ENCODE assay signal across 11 cellular contexts in genomic region chr17:37221865-37222264, GRCh38.
DNase-seq lines count a peak whose midpoint lies in the region; TF ChIP-seq lines count a peak whose summit lies in the region.
"Had no signal": no experiment of that assay in that cellular context is flagged by ENCODE, and none has a peak within 500 bp of the region (broad histone marks: within the 10 kb centered on the region; RNA-seq: fewer than 3 reads in every experiment).

No MANE protein-coding gene starts in this region.

- H3K9me2 ChIP-seq in Karpas-422 (replicated peaks; ENCODE audit: insufficient read depth, low read length): no peaks in the 10 kb centered on the region

- H3K9me3 ChIP-seq in Karpas-422 (ENCODE audit: low read length): no peaks in the 10 kb centered on the region

- no peak overlapping the region for H3K4me3 ChIP-seq in BJ (ENCODE audit: low read depth, low read length)
- no peak overlapping the region for H3K4me3 ChIP-seq in Karpas-422 (ENCODE audit: low read length)

- H3K9ac ChIP-seq in Karpas-422 (ENCODE audit: low read length): no peak overlapping the region

- no peak for DNase-seq in BJ (ENCODE audit: low read depth)
- peak; percentile 44 for DNase-seq in Karpas-422
- DNase-seq in chondrocyte (ENCODE audit: low spot score): no peak
- DNase-seq in mesothelial cell of epicardium (ENCODE audit: low spot score in 2 of 2, unreplicated experiment in 2 of 2): no peak
- no peak for DNase-seq in NCI-H510A (lab: John Stamatoyannopoulos, UW)
- DNase-seq in A172 (ENCODE audit: low spot score): no peak
- DNase-seq in NK-92 (lab: John Stamatoyannopoulos, UW; ENCODE audit: unreplicated experiment): no peak
- DNase-seq: CD8-positive, alpha-beta memory T cell; NCI-H1930; NCI-H510A treated with DMSO at 0.1 percent for 48 hours; SIG-M5 had no signal

- H3K27me3 ChIP-seq in BJ (ENCODE audit: control insufficient read depth, insufficient read depth, low read length) (no peaks in the 10 kb centered on the region), Karpas-422 (ENCODE audit: low read length) (no peaks in the 10 kb centered on the region)

- H3K4me2 ChIP-seq in Karpas-422 (ENCODE audit: low read depth, low read length, poor library complexity, severe bottlenecking): no peak overlapping the region

- peaks cover 2% of the 10 kb centered on the region for H3K4me1 ChIP-seq in Karpas-422 (ENCODE audit: low read length)

- H3K9me3 Mint-ChIP-seq in chondrocyte (ENCODE audit: low read depth) (no peaks in the 10 kb centered on the region), mesothelial cell of epicardium (no peaks in the 10 kb centered on the region)
- H3K9me3 Mint-ChIP-seq: CD8-positive, alpha-beta memory T cell had no signal

- H3K4me3 Mint-ChIP-seq in chondrocyte (ENCODE audit: unreplicated experiment): no peak overlapping the region
- H3K4me3 Mint-ChIP-seq in mesothelial cell of epicardium: no peak overlapping the region
- H3K4me3 Mint-ChIP-seq: CD8-positive, alpha-beta memory T cell had no signal

- H2AFZ ChIP-seq in Karpas-422 (ENCODE audit: low read length): no peak overlapping the region

- TF ChIP-seq CTCF in BJ (IDR thresholded peaks at IDR 0.05; ENCODE audit: insufficient read depth, low read depth, low read length): 0 out of 2 replicates have a peak, but pooled peaks have one; percentile 4
- TF ChIP-seq CTCF in chondrocyte (IDR thresholded peaks at IDR 0.05): peak; percentile 35
- no peak for TF ChIP-seq CTCF in mesothelial cell of epicardium (IDR thresholded peaks at IDR 0.05; ENCODE audit: unreplicated experiment)

- H3K27me3 Mint-ChIP-seq in chondrocyte (ENCODE audit: low read depth): no peaks in the 10 kb centered on the region
- H3K27me3 Mint-ChIP-seq in mesothelial cell of epicardium (ENCODE audit: low read depth): no peaks in the 10 kb centered on the region
- H3K27me3 Mint-ChIP-seq: CD8-positive, alpha-beta memory T cell had no signal

- H3K36me3 Mint-ChIP-seq in chondrocyte (ENCODE audit: low read depth) (peaks cover 2% of the 10 kb centered on the region), mesothelial cell of epicardium (peaks cover 15% of the 10 kb centered on the region)

- H3K4me1 Mint-ChIP-seq in chondrocyte (ENCODE audit: low read depth): peaks cover 11% of the 10 kb centered on the region
- peaks cover 12% of the 10 kb centered on the region for H3K4me1 Mint-ChIP-seq in mesothelial cell of epicardium
- H3K4me1 Mint-ChIP-seq: CD8-positive, alpha-beta memory T cell had no signal

- no peaks in the 10 kb centered on the region for H3K36me3 ChIP-seq in BJ (ENCODE audit: control insufficient read depth, insufficient read depth, low read length)
- peaks cover 32% of the 10 kb centered on the region; the same call in 1 of the 2 replicates for H3K36me3 ChIP-seq in Karpas-422 (ENCODE audit: insufficient read depth, low read length)

- no peaks in the 10 kb centered on the region for H4K20me1 ChIP-seq in Karpas-422 (ENCODE audit: insufficient read depth, low read depth, low read length)

- H3K27ac Mint-ChIP-seq in chondrocyte (ENCODE audit: unreplicated experiment) (no peak overlapping the region), mesothelial cell of epicardium (peak overlapping the region; percentile 40)

- H3K79me2 ChIP-seq in Karpas-422 (ENCODE audit: low read length): no peaks in the 10 kb centered on the region

- no peak overlapping the region for H3K27ac ChIP-seq in Karpas-422 (ENCODE audit: low read length)

- POLR2A ChIA-PET in BJ (lab: Charles Lee): no interaction called here

- CTCF ChIA-PET in BJ (lab: Yijun Ruan, JAX): no interaction called here
